In the genomic region with DNA sequence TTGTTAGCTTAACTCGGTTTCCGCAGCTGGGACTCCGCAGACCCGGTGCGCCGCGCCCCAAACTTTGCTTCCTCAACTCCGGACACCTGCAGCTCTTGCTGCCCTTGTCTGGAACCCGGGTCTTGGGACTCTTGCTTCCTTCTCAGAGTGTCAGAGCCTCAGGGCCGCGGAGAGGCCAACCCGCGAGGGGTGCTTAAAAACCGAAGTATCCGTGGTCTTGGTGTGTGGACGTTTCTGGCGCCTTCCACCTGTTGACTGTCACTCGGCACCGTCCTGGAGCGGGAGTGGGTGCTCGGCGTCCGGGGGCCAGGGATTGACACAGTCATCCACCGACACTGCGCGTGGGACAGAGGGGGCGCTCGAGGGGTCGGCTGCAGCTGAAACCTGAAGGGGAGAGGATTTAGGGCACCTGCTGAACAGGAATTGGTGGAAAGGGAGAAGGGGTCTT, we compare ENCODE assay signal across 8 cellular contexts. TPM values are rescaled to one million over a fixed set of nuclear protein-coding genes. Genes with fewer than 3 reads are reported as not detected.
DNase-seq lines count a peak whose midpoint lies in the region; ATAC-seq and TF ChIP-seq lines count a peak whose summit lies in the region.

No MANE protein-coding gene starts in this region.

- peak overlapping the region; percentile 75 to 95 for H3K27ac Mint-ChIP-seq in effector memory CD8-positive, alpha-beta T cell

- H3K27me3 Mint-ChIP-seq in effector memory CD8-positive, alpha-beta T cell, result no peaks in the 10 kb centered on the region

- H3K9me3 ChIP-seq in mucosa of descending colon, result no peaks in the 10 kb centered on the region

- peak; percentile 37 for DNase-seq in EH (ENCODE audit: low read depth)
- peak; percentile 80 for DNase-seq in KBM-7
- peak; percentile 57 to 60 for DNase-seq in activated CD4-positive, alpha-beta T cell treated with anti-CD3 and anti-CD28 coated beads, Interleukin-2, amount 50 U/mL, for 4 hours
- DNase-seq in effector memory CD8-positive, alpha-beta T cell, result peak; percentile 50 to 59 (median 53)
- DNase-seq in mucosa of descending colon, result peak; percentile 82 to 89 (median 87)
- peak; percentile 33 to 40 for DNase-seq in stimulated activated CD8-positive, alpha-beta memory T cell treated with anti-CD3 and anti-CD28 coated beads, Interleukin-4, amount 100 ng/mL, for 4 hours (ENCODE audit: low read depth in 2 of 2, low spot score in 1 of 2)
- no peak for DNase-seq in NCI-H510A (lab: John Stamatoyannopoulos, UW)

- H3K9me3 Mint-ChIP-seq in effector memory CD8-positive, alpha-beta T cell, result no peaks in the 10 kb centered on the region

- intact Hi-C loops in mucosa of descending colon (cut with DNase I, micrococcal nuclease), result no loop called here

- ATAC-seq in GM21576 (IDR thresholded peaks at IDR 0.05; ENCODE audit: unreplicated experiment) (peak; percentile 44), mucosa of descending colon (peak; percentile 58)
- peak; percentile 58 for ATAC-seq in effector memory CD8-positive, alpha-beta T cell (replicated peaks)

- in situ Hi-C loops in KBM-7 (cut with MboI; ENCODE audit: low pct_unique_long_range_greater_than_20kb, low sequenced_read_pairs), result no loop called here

- peak; percentile 54 for TF ChIP-seq CTCF in mucosa of descending colon (IDR thresholded peaks at IDR 0.05)

- H3K36me3 Mint-ChIP-seq in effector memory CD8-positive, alpha-beta T cell (ENCODE audit: insufficient read depth), result peaks cover 13% of the 10 kb centered on the region

- no peaks in the 10 kb centered on the region for H3K36me3 ChIP-seq in mucosa of descending colon (ENCODE audit: low read depth)

- peaks cover 32% of the 10 kb centered on the region for H3K4me1 ChIP-seq in mucosa of descending colon (ENCODE audit: low read depth)

- peak overlapping the region; percentile 83 for H3K4me3 ChIP-seq in mucosa of descending colon

- peak overlapping the region; percentile 89 to 97 for H3K4me3 Mint-ChIP-seq in effector memory CD8-positive, alpha-beta T cell

- H3K4me1 Mint-ChIP-seq in effector memory CD8-positive, alpha-beta T cell (ENCODE audit: low read depth in 2 of 2), result peaks cover 38 to 40% of the 10 kb centered on the region in 2 donors

RNA-seq across cellular contexts. Expression of gene SQOR, which starts 0.4 kb away (rescaled TPM):
- 100 to 1,000 TPM; 197 to 409 (median 403) TPM for total RNA-seq in mucosa of descending colon

RNA-seq across cellular contexts. Expression of gene BLOC1S6, which starts 48.0 kb away (rescaled TPM):
- 10 to 100 TPM; 21.3 to 39.6 (median 30.0) TPM for total RNA-seq in mucosa of descending colon
